ENCODE assay signal across 27 cellular contexts in genomic region chr9:6113312-6113711, GRCh38.
"Had no signal": no experiment of that assay in that cellular context is flagged by ENCODE, and none has a peak within 500 bp of the region (broad histone marks: within the 10 kb centered on the region; RNA-seq: fewer than 3 reads in every experiment).

No MANE protein-coding gene starts in this region.

- H3K36me3 Mint-ChIP-seq: immature natural killer cell; naive thymus-derived CD4-positive, alpha-beta T cell; natural killer cell treated with Interleukin-12 subunit alpha and Interleukin-12 subunit beta and Interleukin-15 and Interleukin-18, amount 100 ng/mL, for 72 hours; stimulated activated effector memory CD8-positive, alpha-beta T cell treated with anti-CD3 and anti-CD28 coated beads, Interleukin-12 subunit alpha, Interleukin-12 subunit beta, amount 100 ng/mL, for 72 hours; type B pancreatic cell had no signal

- H3K4me1 ChIP-seq: left ventricle myocardium inferior, pancreas, prostate gland, spleen, suprapubic skin, uterus had no signal

- H3K27me3 ChIP-seq: pancreas, spleen, suprapubic skin, tibial artery, uterus had no signal

- H3K4me3 Mint-ChIP-seq: immature natural killer cell; naive thymus-derived CD4-positive, alpha-beta T cell; natural killer cell treated with Interleukin-12 subunit alpha and Interleukin-12 subunit beta and Interleukin-15 and Interleukin-18, amount 100 ng/mL, for 72 hours; stimulated activated effector memory CD8-positive, alpha-beta T cell treated with anti-CD3 and anti-CD28 coated beads, Interleukin-12 subunit alpha, Interleukin-12 subunit beta, amount 100 ng/mL, for 72 hours; stimulated activated naive CD8-positive, alpha-beta T cell treated with anti-CD3 and anti-CD28 coated beads, Interleukin-15, Interleukin-2, amounts not matched to agents 100 ng/mL and 50 ng/mL, for 24 hours; type B pancreatic cell had no signal

- ATAC-seq: left colon; mucosa of descending colon; naive thymus-derived CD4-positive, alpha-beta T cell; natural killer cell treated with Interleukin-12 subunit alpha and Interleukin-12 subunit beta and Interleukin-15 and Interleukin-18, amount 100 ng/mL, for 72 hours; pancreas; right cardiac atrium; sciatic nerve; stimulated activated effector memory CD8-positive, alpha-beta T cell treated with anti-CD3 and anti-CD28 coated beads, Interleukin-12 subunit alpha, Interleukin-12 subunit beta, amount 100 ng/mL, for 72 hours had no signal

- H3K27ac ChIP-seq: left ventricle myocardium inferior, pancreas, prostate gland, skin epidermis, spleen, suprapubic skin, thoracic aorta, tibial artery, uterus had no signal

- H3K9me3 Mint-ChIP-seq: immature natural killer cell; natural killer cell treated with Interleukin-12 subunit alpha and Interleukin-12 subunit beta and Interleukin-15 and Interleukin-18, amount 100 ng/mL, for 72 hours; stimulated activated effector memory CD8-positive, alpha-beta T cell treated with anti-CD3 and anti-CD28 coated beads, Interleukin-12 subunit alpha, Interleukin-12 subunit beta, amount 100 ng/mL, for 72 hours; stimulated activated naive CD8-positive, alpha-beta T cell treated with anti-CD3 and anti-CD28 coated beads, Interleukin-15, Interleukin-2, amounts not matched to agents 100 ng/mL and 50 ng/mL, for 24 hours had no signal

- H3K36me3 ChIP-seq: left ventricle myocardium inferior, pancreas, prostate gland, spleen, suprapubic skin, thoracic aorta, tibial artery, uterus had no signal

- H3K4me1 Mint-ChIP-seq: immature natural killer cell; stimulated activated effector memory CD8-positive, alpha-beta T cell treated with anti-CD3 and anti-CD28 coated beads, Interleukin-12 subunit alpha, Interleukin-12 subunit beta, amount 100 ng/mL, for 72 hours had no signal

- H3K27me3 Mint-ChIP-seq: type B pancreatic cell had no signal

- DNase-seq: hypothalamus; immature natural killer cell; kidney; left colon; left ventricle myocardium inferior; midbrain; mucosa of descending colon; naive thymus-derived CD4-positive, alpha-beta T cell; pancreas; posterior cingulate gyrus; retina; right cardiac atrium; spleen; stimulated activated CD4-positive, alpha-beta T cell treated with anti-CD3 and anti-CD28 coated beads, Interleukin-4, amount 100 ng/mL, for 24 hours; stimulated activated naive CD4-positive, alpha-beta T cell; tibial artery; uterus had no signal

- H3K27ac Mint-ChIP-seq: immature natural killer cell; naive thymus-derived CD4-positive, alpha-beta T cell; natural killer cell treated with Interleukin-12 subunit alpha and Interleukin-12 subunit beta and Interleukin-15 and Interleukin-18, amount 100 ng/mL, for 72 hours; stimulated activated effector memory CD8-positive, alpha-beta T cell treated with anti-CD3 and anti-CD28 coated beads, Interleukin-12 subunit alpha, Interleukin-12 subunit beta, amount 100 ng/mL, for 72 hours; stimulated activated naive CD8-positive, alpha-beta T cell treated with anti-CD3 and anti-CD28 coated beads, Interleukin-15, Interleukin-2, amounts not matched to agents 100 ng/mL and 50 ng/mL, for 24 hours; type B pancreatic cell had no signal

- H3K4me3 ChIP-seq: left ventricle myocardium inferior, lung, mucosa of descending colon, pancreas, prostate gland, skin epidermis, spleen, suprapubic skin, thoracic aorta, tibial artery, uterus had no signal

- H3K9me3 ChIP-seq: left ventricle myocardium inferior, mucosa of descending colon, pancreas, prostate gland, spleen, suprapubic skin, thoracic aorta, tibial artery, uterus had no signal
